ENCODE assay signal across 8 cellular contexts in genomic region chr3:115658337-115659181, GRCh38.
DNase-seq lines count a peak whose midpoint lies in the region; ATAC-seq and TF ChIP-seq lines count a peak whose summit lies in the region.

No MANE protein-coding gene starts in this region.

- DNase-seq in NCI-H1105 (lab: John Stamatoyannopoulos, UW) (peak; percentile 71), T-helper 9 cell (peak; percentile 53), astrocyte of the hippocampus (ENCODE audit: low read depth, low spot score) (peak; percentile 96), hypothalamus (lab: John Stamatoyannopoulos, UW) (peak in 46 of 51 donors; percentile 7 to 82 (median 51)), retinal pigment epithelial cell (ENCODE audit: low read depth) (peak; percentile 39), DMS114 treated with DMSO at 0.1 percent for 48 hours (lab: John Stamatoyannopoulos, UW; ENCODE audit: unreplicated experiment) (no peak)

- TF ChIP-seq CTCF in GM12875 (IDR thresholded peaks at IDR 0.05; ENCODE audit: borderline replicate concordance, insufficient read depth, low read depth, low read length): no peak
- no peak for TF ChIP-seq CTCF in retinal pigment epithelial cell (conservative IDR thresholded peaks at IDR 0.05; ENCODE audit: low read depth, low read length)

- H3K4me3 ChIP-seq in GM12875 (ENCODE audit: low read depth, low read length): peak overlapping the region; percentile 53
- peak overlapping the region; percentile 72 for H3K4me3 ChIP-seq in retinal pigment epithelial cell (ENCODE audit: low read length)

- peak; percentile 79 for ATAC-seq in HG02623 (IDR thresholded peaks at IDR 0.05; ENCODE audit: unreplicated experiment)
